Comparison of ENCODE assay signal across 10 cellular contexts in the genomic region with DNA sequence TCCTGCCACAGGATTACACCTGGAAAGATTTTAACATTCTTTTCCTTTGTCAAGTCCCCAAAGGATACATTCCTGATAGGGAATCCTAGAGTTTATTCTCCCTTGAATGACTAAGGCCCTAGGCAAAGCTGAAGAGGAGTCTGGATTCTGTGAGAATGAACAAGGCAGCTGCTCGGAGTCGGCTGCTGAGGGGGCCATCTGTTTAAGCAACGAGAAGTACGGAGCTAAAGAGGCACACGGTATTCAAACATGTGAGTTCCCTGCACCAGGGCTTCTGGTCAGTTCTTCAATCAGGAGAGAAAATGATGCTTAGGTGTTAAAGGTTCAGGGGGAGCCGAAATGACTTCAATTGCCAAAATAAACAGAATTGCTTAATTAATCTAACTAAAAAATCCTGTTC.
A peak's percentile ranks its signal among the peaks of the same experiment; 100 is the strongest.
DNase-seq lines count a peak whose midpoint lies in the region; ATAC-seq and TF ChIP-seq lines count a peak whose summit lies in the region.
"Had no signal": no experiment of that assay in that cellular context is flagged by ENCODE, and none has a peak within 500 bp of the region (broad histone marks: within the 10 kb centered on the region; RNA-seq: fewer than 3 reads in every experiment).

No MANE protein-coding gene starts in this region.

- DNase-seq in NCI-H82 (lab: John Stamatoyannopoulos, UW) (peak; percentile 79), dermis blood vessel endothelial cell (peak; percentile 56), transverse colon (no peak), neuronal stem cell (ENCODE audit: low spot score) (no peak)
- DNase-seq: activated CD4-positive, alpha-beta memory T cell treated with anti-CD3 and anti-CD28 coated beads, Interleukin-2, amount 10 ng/mL, durations not matched to agents 7 days and 5 days; activated naive CD8-positive, alpha-beta T cell treated with anti-CD3 and anti-CD28 coated beads for 36 hours; T-helper 1 cell had no signal

- H3K4me1 ChIP-seq in mesodermal cell (ENCODE audit: control insufficient read depth, insufficient read depth, low read length, poor library complexity, severe bottlenecking): peaks cover 32% of the 10 kb centered on the region
- H3K4me1 ChIP-seq in transverse colon: peaks cover 12 to 24% (median 14%) of the 10 kb centered on the region in 4 donors
- peaks cover 15% of the 10 kb centered on the region in 2 donors for H3K4me1 ChIP-seq in neuronal stem cell (ENCODE audit: control insufficient read depth in 2 of 2, insufficient read depth in 1 of 2, low read depth in 1 of 2, low read length in 2 of 2)

- H2AK5ac ChIP-seq in neuronal stem cell (ENCODE audit: low read depth, low read length): no peak overlapping the region

- TF ChIP-seq CTCF in transverse colon (IDR thresholded peaks at IDR 0.05): no peak

- peak overlapping the region; percentile 55 for H3K27ac ChIP-seq in mesodermal cell (ENCODE audit: low read depth, low read length, severe bottlenecking)
- peak overlapping the region; percentile 6 to 56 (median 32) for H3K27ac ChIP-seq in transverse colon
- no peak overlapping the region for H3K27ac ChIP-seq in neuronal stem cell (replicated peaks; ENCODE audit: low read length)

- H3K4me2 ChIP-seq in neuronal stem cell (ENCODE audit: insufficient read depth, low read length, poor library complexity, severe bottlenecking): no peak overlapping the region

- H3K36me3 ChIP-seq in mesodermal cell (ENCODE audit: control insufficient read depth, insufficient read depth, low read length) (no peaks in the 10 kb centered on the region), transverse colon (no peaks in the 10 kb centered on the region), neuronal stem cell (replicated peaks in 1 of 2; ENCODE audit: control insufficient read depth in 2 of 2, insufficient read depth in 2 of 2, low read length in 2 of 2) (no peaks in the 10 kb centered on the region)

- no peak overlapping the region for H3K14ac ChIP-seq in neuronal stem cell (ENCODE audit: low read length)

- H3K4ac ChIP-seq in neuronal stem cell (ENCODE audit: low read length): no peak overlapping the region

- H3K4me3 ChIP-seq in mesodermal cell (ENCODE audit: extremely low read depth, insufficient read depth, low read length, poor library complexity, severe bottlenecking) (no peak overlapping the region), transverse colon (no peak overlapping the region), neuronal stem cell (ENCODE audit: low read length in 2 of 2) (no peak overlapping the region)

- no peaks in the 10 kb centered on the region for H3K79me1 ChIP-seq in neuronal stem cell (ENCODE audit: low read depth, low read length)

- intact Hi-C loops in transverse colon (cut with DNase I; ENCODE audit: low total_unique reads): no loop called here

- H2BK12ac ChIP-seq in neuronal stem cell (ENCODE audit: low read length): no peak overlapping the region

- TF ChIP-seq POLR2A in transverse colon (IDR thresholded peaks at IDR 0.05): no peak

- H2BK5ac ChIP-seq in neuronal stem cell (ENCODE audit: low read length): no peak overlapping the region

- no peak overlapping the region for H3K18ac ChIP-seq in neuronal stem cell (ENCODE audit: low read length)

- H3K9me3 ChIP-seq in mesodermal cell (ENCODE audit: control insufficient read depth, low read length): no peaks in the 10 kb centered on the region
- no peaks in the 10 kb centered on the region for H3K9me3 ChIP-seq in transverse colon
- H3K9me3 ChIP-seq in neuronal stem cell (replicated peaks in 1 of 2; ENCODE audit: control insufficient read depth in 2 of 2, insufficient read depth in 1 of 2, low read depth in 1 of 2, low read length in 2 of 2): no peaks in the 10 kb centered on the region

- no peak overlapping the region for H3K23ac ChIP-seq in neuronal stem cell (ENCODE audit: low read depth, low read length, poor library complexity)

- H3K27me3 ChIP-seq in transverse colon (no peaks in the 10 kb centered on the region), neuronal stem cell (ENCODE audit: control insufficient read depth in 3 of 3, insufficient read depth in 3 of 3, low read depth in 1 of 3, low read length in 3 of 3) (no peaks in the 10 kb centered on the region)

- 97 to 98% methylated on average over 5 of the region's 6 CpGs for WGBS in mesodermal cell (ENCODE audit: insufficient coverage in 2 of 2), 2 experiments
- 33 to 43% methylated on average over 1 to 6 of the region's 6 CpGs for WGBS in transverse colon (ENCODE audit: low coverage in 1 of 2), 2 donors
- no CpG with 5 or more reads among the region's 6 CpGs for WGBS in neuronal stem cell (ENCODE audit: extremely low coverage in 2 of 2, insufficient read length in 2 of 2, insufficient replicate concordance in 1 of 2), 2 donors

- in situ Hi-C loops in transverse colon (cut with MboI; ENCODE audit: low pct_ligation_motif_present in 1 of 4, low pct_unique_long_range_greater_than_20kb in 1 of 4, low sequenced_read_pairs in 3 of 4): no loop called here

- no peak for TF ChIP-seq EP300 in transverse colon (IDR thresholded peaks at IDR 0.05; ENCODE audit: low read depth)

- H2BK15ac ChIP-seq in neuronal stem cell (ENCODE audit: low read length): no peak overlapping the region

- H2BK120ac ChIP-seq in neuronal stem cell (ENCODE audit: low read depth, low read length): no peak overlapping the region

- H2AFZ ChIP-seq in neuronal stem cell (ENCODE audit: low read length): no peak overlapping the region

- no peak overlapping the region for H4K91ac ChIP-seq in neuronal stem cell (ENCODE audit: low read depth, low read length, poor library complexity)

- H3K9ac ChIP-seq in neuronal stem cell (ENCODE audit: low read depth, low read length, poor library complexity): no peak overlapping the region

- no peak for ATAC-seq in HG03457 (IDR thresholded peaks at IDR 0.05; ENCODE audit: unreplicated experiment)
- no peak for ATAC-seq in HG03039 (IDR thresholded peaks at IDR 0.05; ENCODE audit: unreplicated experiment)

- no peak overlapping the region for H4K8ac ChIP-seq in neuronal stem cell (ENCODE audit: low read depth, low read length)

Comparison
In these comparisons a context has a peak if more than half of its experiments do, and no peak if none do; other contexts are left out.
1. DNase-seq: peak in NCI-H82 (single experiment) and dermis blood vessel endothelial cell (single experiment); none in transverse colon (single experiment) and neuronal stem cell (single experiment).